In genomic region chr3:67648229-67648628, GRCh38 we compare ENCODE assay signal across 17 cellular contexts. TPM values are rescaled to one million over a fixed set of nuclear protein-coding genes. Genes with fewer than 3 reads are reported as not detected.
DNase-seq lines count a peak whose midpoint lies in the region; ATAC-seq, FAIRE-seq and TF ChIP-seq lines count a peak whose summit lies in the region.
"Had no signal": no experiment of that assay in that cellular context is flagged by ENCODE, and none has a peak within 500 bp of the region (broad histone marks: within the 10 kb centered on the region; RNA-seq: fewer than 3 reads in every experiment).

No MANE protein-coding gene starts in this region.

- POLR2A ChIA-PET in Panc1 (lab: Charles Lee) = interaction anchor here (0.6 kb wide), 1 partner anchor 1412 kb away, joined by 3 read pairs; no protein-coding TSS in a partner anchor

- peak overlapping the region; percentile 91 for H3K27ac ChIP-seq in Panc1 (ENCODE audit: low read length)
- H3K27ac ChIP-seq in small intestine (ENCODE audit: low read depth in 1 of 2, low read length in 1 of 2) = no peak overlapping the region
- H3K27ac ChIP-seq: C4-2B, ovary, tibial nerve had no signal

- DNase-seq in ELR (ENCODE audit: low read depth) (peak; percentile 26), Panc1 (ENCODE audit: low read depth, low spot score) (no peak), left colon (no peak), small intestine (peak; percentile 47), SW480 (ENCODE audit: low spot score) (no peak)
- DNase-seq: activated CD4-positive, alpha-beta memory T cell treated with anti-CD3 and anti-CD28 coated beads for 36 hours; activated T-cell treated with anti-CD3 and anti-CD28 coated beads, Interleukin-2, amount 50 U/mL, for 4 hours; effector CD8-positive, alpha-beta T cell; hypothalamus; NCI-H146; ovary had no signal

- 0 out of 2 replicates have a peak, but pooled peaks have one; percentile 14 for ATAC-seq in Panc1
- ATAC-seq in left colon = peak; percentile 66
- no peak for ATAC-seq in GM18868 (IDR thresholded peaks at IDR 0.05; ENCODE audit: unreplicated experiment)
- no peak for ATAC-seq in GM19455 (IDR thresholded peaks at IDR 0.05; ENCODE audit: unreplicated experiment)
- ATAC-seq: activated T-cell treated with anti-CD3 and anti-CD28 coated beads, Interleukin-2, amount 50 U/mL, for 4 hours; stimulated activated memory B cell treated with anti-CD40 and anti-IgM and Interleukin-4, amounts not matched to agents 10 μg/mL and 1 μg/mL and 100 μg/mL, for 72 hours had no signal

- H3K9me3 ChIP-seq in Panc1 (ENCODE audit: control insufficient read depth, insufficient read depth, low read depth, low read length) = no peaks in the 10 kb centered on the region
- H3K9me3 ChIP-seq in small intestine (ENCODE audit: control insufficient read depth, low read depth) = no peaks in the 10 kb centered on the region
- H3K9me3 ChIP-seq: ovary, tibial nerve had no signal

- intact Hi-C loops in Panc1 (cut with micrococcal nuclease; ENCODE audit: unreplicated experiment) (no loop called here), left colon (cut with DNase I, micrococcal nuclease) (no loop called here)

- H3K4me1 ChIP-seq in Panc1 (ENCODE audit: control insufficient read depth, insufficient read depth, low read length) = peaks cover 37% of the 10 kb centered on the region
- peaks cover 14 to 30% of the 10 kb centered on the region in 2 donors for H3K4me1 ChIP-seq in small intestine (ENCODE audit: control insufficient read depth in 2 of 2, insufficient read depth in 1 of 2, low read depth in 1 of 2, low read length in 1 of 2)

- H3K27me3 ChIP-seq in Panc1 (ENCODE audit: control insufficient read depth, insufficient read depth, low read length) = no peaks in the 10 kb centered on the region
- no peaks in the 10 kb centered on the region for H3K27me3 ChIP-seq in small intestine (ENCODE audit: control insufficient read depth in 2 of 2, insufficient read depth in 2 of 2, low read length in 2 of 2)
- H3K27me3 ChIP-seq: ovary, tibial nerve had no signal

- CTCF ChIA-PET in Panc1 (lab: Charles Lee) = no interaction called here

- no peak overlapping the region for H3K4me3 ChIP-seq in Panc1 (ENCODE audit: low read depth in 2 of 2, low read length in 2 of 2)
- H3K4me3 ChIP-seq in small intestine (ENCODE audit: low read depth in 1 of 2, low read length in 2 of 2) = no peak overlapping the region
- H3K4me3 ChIP-seq: ovary, tibial nerve had no signal

- BruUV-seq in Panc1 (replicated peaks; lab: Mats Ljungman, UMichigan) = no TSS peak

- FAIRE-seq in small intestine (lab: Jason Lieb, UNC) = no peak
- FAIRE-seq: G401.6 had no signal

- in situ Hi-C loops in Panc1 (cut with HindIII; ENCODE audit: low pct_unique_long_range_greater_than_20kb, low sequenced_read_pairs) = no loop called here

- WGBS in small intestine, 3 donors = 37 to 70% (median 38%) methylated on average over 4 of the region's 4 CpGs

- H3K36me3 ChIP-seq in Panc1 (ENCODE audit: control insufficient read depth, insufficient read depth, low read length) = 0 out of 2 replicates have a peak, but pooled peaks cover 2% of the 10 kb centered on the region
- H3K36me3 ChIP-seq in small intestine (ENCODE audit: control insufficient read depth in 2 of 2, insufficient read depth in 2 of 2, low read length in 2 of 2) = no peaks in the 10 kb centered on the region
- H3K36me3 ChIP-seq: ovary had no signal

- no peak for TF ChIP-seq CTCF in Panc1 (IDR thresholded peaks at IDR 0.05)

RNA-seq across cellular contexts. Expression of gene SUCLG2, which starts 6.2 kb away (rescaled TPM):
- total RNA-seq in Panc1 (2021; ENCODE audit: unreplicated experiment) (28.3 TPM), left colon (100 to 1,000 TPM; 210 to 246 TPM)
- 18.1 TPM for polyA plus RNA-seq in Panc1 (2012; ENCODE audit: insufficient read length)
- 100 to 1,000 TPM in 1 of 3 donors, 10 to 100 TPM in 2; 77.7 to 157 (median 93.2) TPM for polyA plus RNA-seq in small intestine

Comparison
In these comparisons a context has a peak if more than half of its experiments do, and no peak if none do; other contexts are left out.
1. DNase-seq: peak in ELR (single experiment) and small intestine (single experiment); none in Panc1 (single experiment), left colon (0 of 2) and SW480 (single experiment).
2. ATAC-seq: peak in Panc1 (single experiment) and left colon (single experiment); none in GM18868 (single experiment) and GM19455 (single experiment).